ENCODE assay signal across 1 cellular context in the genomic region with DNA sequence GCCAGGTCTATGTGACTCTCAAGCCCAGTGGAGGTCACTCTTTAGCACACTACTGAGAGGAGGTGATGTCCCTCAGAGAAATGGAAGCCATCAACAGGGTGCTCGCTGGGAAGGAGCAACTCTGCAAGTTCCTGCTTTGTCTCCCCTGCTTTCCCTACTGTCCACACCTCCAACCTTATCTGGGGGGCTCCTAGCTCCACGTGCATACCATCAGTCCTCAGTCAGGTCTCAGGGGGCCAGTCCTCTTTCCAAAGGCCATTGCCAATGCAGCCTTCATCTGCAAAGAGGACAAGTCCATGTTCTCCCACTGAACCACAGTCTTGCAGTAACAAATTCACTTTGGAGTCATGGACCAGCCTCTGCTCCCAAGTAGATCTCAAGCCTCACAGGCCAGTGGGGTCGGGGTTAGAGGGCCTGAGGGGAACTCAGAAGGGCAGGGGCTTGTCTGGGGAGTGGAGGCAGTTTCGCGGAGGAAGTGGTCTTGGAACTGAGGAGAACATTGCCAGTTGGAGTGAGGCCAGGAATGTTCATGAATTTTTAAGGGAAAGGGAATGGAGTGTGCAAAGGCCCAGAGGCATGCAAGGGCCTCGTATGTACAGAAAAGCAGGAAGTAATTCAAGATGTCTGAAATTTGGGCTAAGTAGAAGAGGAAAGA.
TF ChIP-seq lines count a peak whose summit lies in the region.

No MANE protein-coding gene starts in this region.

TF ChIP-seq in HEK293, 187 proteins besides CTCF, POLR2A, EP300 and RAD21 (continued from another document):
- TF ChIP-seq, protein P1, sequence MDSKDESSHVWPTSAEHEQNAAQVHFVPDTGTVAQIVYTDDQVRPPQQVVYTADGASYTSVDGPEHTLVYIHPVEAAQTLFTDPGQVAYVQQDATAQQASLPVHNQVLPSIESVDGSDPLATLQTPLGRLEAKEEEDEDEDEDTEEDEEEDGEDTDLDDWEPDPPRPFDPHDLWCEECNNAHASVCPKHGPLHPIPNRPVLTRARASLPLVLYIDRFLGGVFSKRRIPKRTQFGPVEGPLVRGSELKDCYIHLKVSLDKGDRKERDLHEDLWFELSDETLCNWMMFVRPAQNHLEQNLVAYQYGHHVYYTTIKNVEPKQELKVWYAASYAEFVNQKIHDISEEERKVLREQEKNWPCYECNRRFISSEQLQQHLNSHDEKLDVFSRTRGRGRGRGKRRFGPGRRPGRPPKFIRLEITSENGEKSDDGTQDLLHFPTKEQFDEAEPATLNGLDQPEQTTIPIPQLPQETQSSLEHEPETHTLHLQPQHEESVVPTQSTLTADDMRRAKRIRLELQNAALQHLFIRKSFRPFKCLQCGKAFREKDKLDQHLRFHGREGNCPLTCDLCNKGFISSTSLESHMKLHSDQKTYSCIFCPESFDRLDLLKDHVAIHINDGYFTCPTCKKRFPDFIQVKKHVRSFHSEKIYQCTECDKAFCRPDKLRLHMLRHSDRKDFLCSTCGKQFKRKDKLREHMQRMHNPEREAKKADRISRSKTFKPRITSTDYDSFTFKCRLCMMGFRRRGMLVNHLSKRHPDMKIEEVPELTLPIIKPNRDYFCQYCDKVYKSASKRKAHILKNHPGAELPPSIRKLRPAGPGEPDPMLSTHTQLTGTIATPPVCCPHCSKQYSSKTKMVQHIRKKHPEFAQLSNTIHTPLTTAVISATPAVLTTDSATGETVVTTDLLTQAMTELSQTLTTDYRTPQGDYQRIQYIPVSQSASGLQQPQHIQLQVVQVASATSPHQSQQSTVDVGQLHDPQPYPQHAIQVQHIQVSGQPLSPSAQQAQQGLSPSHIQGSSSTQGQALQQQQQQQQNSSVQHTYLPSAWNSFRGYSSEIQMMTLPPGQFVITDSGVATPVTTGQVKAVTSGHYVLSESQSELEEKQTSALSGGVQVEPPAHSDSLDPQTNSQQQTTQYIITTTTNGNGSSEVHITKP (tag by site-specific recombination; IDR thresholded peaks at IDR 0.05): no peak
- TF ChIP-seq ZNF623 (tag by site-specific recombination; IDR thresholded peaks at IDR 0.05) (peak; percentile 79), ZNF707 (tag by site-specific recombination; IDR thresholded peaks at IDR 0.05) (no peak), HOXA7 (CRISPR knock-in tag; IDR thresholded peaks at IDR 0.05; ENCODE audit: borderline replicate concordance) (no peak)
